Comparison of ENCODE assay signal across 6 cellular contexts in genomic region chr7:151038951-151039849, GRCh38. TPM values are rescaled to one million over a fixed set of nuclear protein-coding genes. Genes with fewer than 3 reads are reported as not detected.
DNase-seq lines count a peak whose midpoint lies in the region; ATAC-seq and TF ChIP-seq lines count a peak whose summit lies in the region.

No MANE protein-coding gene starts in this region.

- H3K4me3 ChIP-seq in Peyer's patch, result no peak overlapping the region
- no peak overlapping the region for H3K4me3 ChIP-seq in body of pancreas

- no peaks in the 10 kb centered on the region for H3K9me3 ChIP-seq in Peyer's patch
- no peaks in the 10 kb centered on the region for H3K9me3 ChIP-seq in body of pancreas

- intact Hi-C loops in body of pancreas (cut with DNase I), result no loop called here

- peaks cover 0 to 42% (median 0%) of the 10 kb centered on the region in 3 donors for H3K36me3 ChIP-seq in Peyer's patch
- H3K36me3 ChIP-seq in body of pancreas (replicated peaks in 1 of 2; ENCODE audit: insufficient read depth in 1 of 2, low read depth in 2 of 2), result peaks cover 0 to 13% of the 10 kb centered on the region in 2 donors

- H3K27ac ChIP-seq in Peyer's patch (peak overlapping the region in 1 of 4 donors; percentile 55), body of pancreas (peak overlapping the region in 1 of 4 donors; percentile 14)

- peak; percentile 59 for ATAC-seq in body of pancreas
- no peak for ATAC-seq in GM19395 (IDR thresholded peaks at IDR 0.05; ENCODE audit: unreplicated experiment)

- H3K4me1 ChIP-seq in Peyer's patch (peaks cover 0 to 13% (median 5%) of the 10 kb centered on the region in 4 donors), body of pancreas (no peaks in the 10 kb centered on the region)

- DNase-seq in GM03348 (ENCODE audit: low spot score) (peak; percentile 88), Peyer's patch (peak in 2 of 3 donors; percentile 80 to 86), body of pancreas (peak; percentile 45 to 74 (median 64)), occipital lobe (lab: John Stamatoyannopoulos, UW) (peak; percentile 39), globus pallidus (ENCODE audit: low spot score) (no peak)

- 55 to 71% methylated on average over 9 to 12 of the region's 12 CpGs for WGBS in body of pancreas, 2 donors

- TF ChIP-seq CTCF in Peyer's patch (IDR thresholded peaks at IDR 0.05), result no peak
- TF ChIP-seq CTCF in body of pancreas (IDR thresholded peaks at IDR 0.05), result no peak

- no peaks in the 10 kb centered on the region for H3K27me3 ChIP-seq in Peyer's patch
- H3K27me3 ChIP-seq in body of pancreas, result no peaks in the 10 kb centered on the region

- TF ChIP-seq POLR2A in Peyer's patch (IDR thresholded peaks at IDR 0.05) (no peak), body of pancreas (IDR thresholded peaks at IDR 0.05) (no peak)

RNA-seq across cellular contexts. Expression of gene ASIC3, which starts 9.1 kb away (rescaled TPM):
- total RNA-seq in Peyer's patch, result 10 to 100 TPM in 1 of 4 donors, 1 to 10 TPM in 3; 2.5 to 10.7 (median 5.0) TPM
- total RNA-seq in body of pancreas, result 1 to 10 TPM in 1 of 2 donors, under 1 TPM in 1; 0.78 to 1.3 TPM
- 0.62 TPM for total RNA-seq in occipital lobe

RNA-seq across cellular contexts. Expression of gene ABCB8, which starts 10.9 kb away (rescaled TPM):
- 10 to 100 TPM; 23.1 to 79.7 (median 42.7) TPM for total RNA-seq in Peyer's patch
- 10 to 100 TPM in 1 of 2 donors, 1 to 10 TPM in 1; 8.8 to 39.6 TPM for total RNA-seq in body of pancreas
- 24.3 TPM for total RNA-seq in occipital lobe

RNA-seq across cellular contexts. Expression of gene ATG9B, which starts 14.9 kb away (rescaled TPM):
- under 1 TPM in 2 of 4 donors, not detected in 2; 0.27 to 0.28 TPM for total RNA-seq in Peyer's patch
- total RNA-seq in body of pancreas, result not detected
- total RNA-seq in occipital lobe, result 1.9 TPM

RNA-seq across cellular contexts. Expression of gene CDK5, which starts 18.5 kb away (rescaled TPM):
- total RNA-seq in Peyer's patch, result 10 to 100 TPM in 3 of 4 donors, 1 to 10 TPM in 1; 6.9 to 15.4 (median 13.8) TPM
- 1 to 10 TPM; 2.3 to 6.3 TPM for total RNA-seq in body of pancreas
- total RNA-seq in occipital lobe, result 37.3 TPM

RNA-seq across cellular contexts. Expression of gene SLC4A2, which starts 20.2 kb away (rescaled TPM):
- total RNA-seq in Peyer's patch, result 100 to 1,000 TPM; 101 to 143 (median 121) TPM
- 100 to 1,000 TPM in 1 of 2 donors, 10 to 100 TPM in 1; 50.1 to 147 TPM for total RNA-seq in body of pancreas
- 13.7 TPM for total RNA-seq in occipital lobe
